ENCODE assay signal across 8 cellular contexts in genomic region chrX:53685711-53686110, GRCh38. TPM values are rescaled to one million over a fixed set of nuclear protein-coding genes. Genes with fewer than 3 reads are reported as not detected.
DNase-seq lines count a peak whose midpoint lies in the region; ATAC-seq, FAIRE-seq and TF ChIP-seq lines count a peak whose summit lies in the region.

No MANE protein-coding gene starts in this region.

- H2AFZ ChIP-seq in PC-9 (no peak overlapping the region), endothelial cell of umbilical vein (ENCODE audit: low read depth, low read length) (peak overlapping the region; percentile 92), trophoblast cell (ENCODE audit: insufficient read depth, low read length, poor library complexity) (no peak overlapping the region)

- no CpG with 5 or more reads among the region's 4 CpGs for WGBS in trophoblast cell (ENCODE audit: extremely low coverage, insufficient coverage, insufficient read length)

- peak overlapping the region; percentile 76 for H3K4me2 ChIP-seq in PC-9
- peak overlapping the region; percentile 98 for H3K4me2 ChIP-seq in endothelial cell of umbilical vein (ENCODE audit: insufficient read depth, low read length)
- peak overlapping the region; percentile 63 for H3K4me2 ChIP-seq in trophoblast cell (ENCODE audit: low read length)

- H3K4me3 ChIP-seq in PC-9 (peak overlapping the region; percentile 61), endothelial cell of umbilical vein (replicated peaks in 1 of 3; ENCODE audit: insufficient read depth in 1 of 3, low read depth in 1 of 3, low read length in 3 of 3) (peak overlapping the region; percentile 40 to 86 (median 77)), trophoblast cell (ENCODE audit: low read depth, low read length) (peak overlapping the region; percentile 87)

- H3K36me3 ChIP-seq in PC-9 (ENCODE audit: low read depth) (no peaks in the 10 kb centered on the region), endothelial cell of umbilical vein (ENCODE audit: control insufficient read depth in 2 of 2, extremely low read depth in 1 of 2, insufficient read depth in 2 of 2, low read length in 2 of 2) (peaks cover 2 to 3% of the 10 kb centered on the region in 2 experiments), trophoblast cell (ENCODE audit: control insufficient read depth in 1 of 2, insufficient read depth in 2 of 2, low read length in 2 of 2) (peaks cover 0 to 2% of the 10 kb centered on the region in 2 experiments)

- H4K12ac ChIP-seq in trophoblast cell (ENCODE audit: low read depth, low read length) = no peak overlapping the region

- no peak overlapping the region for H3K4ac ChIP-seq in trophoblast cell (ENCODE audit: low read depth, low read length)

- TF ChIP-seq POLR2A in endothelial cell of umbilical vein (IDR thresholded peaks at IDR 0.05; ENCODE audit: low read depth, low read length) = no peak

- H3K9ac ChIP-seq in endothelial cell of umbilical vein (replicated peaks; ENCODE audit: extremely low read depth, insufficient read depth, low read length) (peak overlapping the region; percentile 82), trophoblast cell (ENCODE audit: low read length) (peak overlapping the region; percentile 89)

- H2BK5ac ChIP-seq in trophoblast cell (ENCODE audit: low read depth, low read length, poor library complexity) = peak overlapping the region; percentile 91

- H2BK12ac ChIP-seq in trophoblast cell (ENCODE audit: low read length) = no peak overlapping the region

- ATAC-seq in HG02571 (IDR thresholded peaks at IDR 0.05; ENCODE audit: unreplicated experiment) = no peak

- H3K9me1 ChIP-seq in endothelial cell of umbilical vein (replicated peaks; ENCODE audit: control insufficient read depth, extremely low read depth, insufficient read depth, low read length) = no peaks in the 10 kb centered on the region

- H3K9me3 ChIP-seq in PC-9 (ENCODE audit: insufficient read depth, low read depth) (no peaks in the 10 kb centered on the region), endothelial cell of umbilical vein (replicated peaks; ENCODE audit: control insufficient read depth, insufficient read depth, low read length) (no peaks in the 10 kb centered on the region), trophoblast cell (ENCODE audit: insufficient read depth, low read depth, low read length) (no peaks in the 10 kb centered on the region)

- no peaks in the 10 kb centered on the region for H3K4me1 ChIP-seq in PC-9 (replicated peaks; ENCODE audit: insufficient read depth)
- peaks cover 23% of the 10 kb centered on the region for H3K4me1 ChIP-seq in endothelial cell of umbilical vein (ENCODE audit: control insufficient read depth, extremely low read depth, insufficient read depth, low read length)
- no peaks in the 10 kb centered on the region for H3K4me1 ChIP-seq in trophoblast cell (ENCODE audit: control insufficient read depth in 1 of 2, insufficient read depth in 2 of 2, low read length in 2 of 2)

- BruUV-seq in PC-9 (replicated peaks; lab: Mats Ljungman, UMichigan) = no TSS peak
- BruUV-seq in endothelial cell of umbilical vein (replicated peaks; lab: Mats Ljungman, UMichigan) = no TSS peak

- CTCF ChIA-PET in PC-9 (lab: Charles Lee) (interaction anchor here (0.6 to 1.0 kb wide), 3 partner anchors 29 to 193 kb away, joined by 3 read pairs; no protein-coding TSS in a partner anchor), endothelial cell of umbilical vein (lab: Charles Lee) (no interaction called here)

- no peak overlapping the region for H4K91ac ChIP-seq in trophoblast cell (ENCODE audit: low read depth, low read length)

- peak; percentile 61 for FAIRE-seq in endothelial cell of umbilical vein (lab: Jason Lieb, UNC)

- dilution Hi-C loops in endothelial cell of umbilical vein (cut with MboI; ENCODE audit: extremely low pct_ligation_motif_present, low sequenced_read_pairs) = no loop called here

- 0 out of 2 replicates have a peak, but pooled peaks cover 4% of the 10 kb centered on the region for H3F3A ChIP-seq in PC-9 (ENCODE audit: insufficient read depth, low read depth)

- H3K23ac ChIP-seq in trophoblast cell (ENCODE audit: low read length) = no peak overlapping the region

- no peaks in the 10 kb centered on the region for H3K9me2 ChIP-seq in PC-9 (ENCODE audit: insufficient read depth)

- H4K20me1 ChIP-seq in PC-9 (ENCODE audit: insufficient read depth) = no peaks in the 10 kb centered on the region
- H4K20me1 ChIP-seq in endothelial cell of umbilical vein (replicated peaks; ENCODE audit: control insufficient read depth, extremely low read depth, insufficient read depth, low read length) = no peaks in the 10 kb centered on the region

- peaks cover 42% of the 10 kb centered on the region for H3K79me2 ChIP-seq in PC-9 (ENCODE audit: low read depth)
- H3K79me2 ChIP-seq in endothelial cell of umbilical vein (ENCODE audit: control insufficient read depth, insufficient read depth, low read length) = peaks cover 38% of the 10 kb centered on the region
- peaks cover 14% of the 10 kb centered on the region for H3K79me2 ChIP-seq in trophoblast cell (ENCODE audit: control insufficient read depth, insufficient read depth, low read length, poor library complexity)

- H3K79me1 ChIP-seq in trophoblast cell (ENCODE audit: low read length) = peaks cover 10% of the 10 kb centered on the region

- no peak overlapping the region for H3K18ac ChIP-seq in trophoblast cell (ENCODE audit: low read length)

- POLR2A ChIA-PET in PC-9 (lab: Charles Lee; ENCODE audit: unreplicated experiment) (interaction anchor here (0.6 to 1.0 kb wide), 6 partner anchors 9 to 316 kb away, joined by 6 to 19 read pairs (median 11); no protein-coding TSS in a partner anchor), endothelial cell of umbilical vein (lab: Charles Lee) (interaction anchor here (0.6 kb wide), 1 partner anchor 357 kb away, joined by 3 read pairs; no protein-coding TSS in a partner anchor)

- no peaks in the 10 kb centered on the region for H3K27me3 ChIP-seq in PC-9 (ENCODE audit: insufficient read depth, low read depth)
- no peaks in the 10 kb centered on the region for H3K27me3 ChIP-seq in endothelial cell of umbilical vein (ENCODE audit: control insufficient read depth in 2 of 2, insufficient read depth in 2 of 2, low read length in 2 of 2)
- H3K27me3 ChIP-seq in trophoblast cell (ENCODE audit: insufficient read depth, low read length) = no peaks in the 10 kb centered on the region

- DNase-seq in NCI-H1417 treated with DMSO at 0.1 percent for 48 hours (lab: John Stamatoyannopoulos, UW) = peak; percentile 2
- no peak for DNase-seq in NCI-H1417 (lab: John Stamatoyannopoulos, UW)
- no peak for DNase-seq in PC-9
- DNase-seq in endothelial cell of umbilical vein (ENCODE audit: low read depth, low spot score) = no peak
- no peak for DNase-seq in trophoblast cell
- DNase-seq in GM19240 (ENCODE audit: insufficient read length, low spot score) = no peak
- DNase-seq in glomerular visceral epithelial cell (ENCODE audit: extremely low spot score) = no peak

- no peak overlapping the region for H2BK120ac ChIP-seq in trophoblast cell (ENCODE audit: insufficient read depth, low read length, poor library complexity)

- H2AK5ac ChIP-seq in trophoblast cell (ENCODE audit: low read length) = no peak overlapping the region

- H3K27ac ChIP-seq in PC-9 (peak overlapping the region; percentile 80), endothelial cell of umbilical vein (ENCODE audit: insufficient read depth, low read depth, low read length) (peak overlapping the region; percentile 72), trophoblast cell (ENCODE audit: low read depth, low read length) (peak overlapping the region; percentile 98)

- TF ChIP-seq CTCF in PC-9 (conservative IDR thresholded peaks at IDR 0.05) = no peak
- TF ChIP-seq CTCF in endothelial cell of umbilical vein (IDR thresholded peaks at IDR 0.05; ENCODE audit: extremely low read depth in 1 of 2, insufficient read depth in 1 of 2, low read depth in 1 of 2, low read length in 2 of 2) = no peak

- no peak overlapping the region for H4K8ac ChIP-seq in trophoblast cell (ENCODE audit: low read depth, low read length)

- intact Hi-C loops in PC-9 (cut with micrococcal nuclease; ENCODE audit: unreplicated experiment) = loop anchor here (2.0 to 10.0 kb wide), 3 partner anchors 487 to 1319 kb away; partner anchors contain the start of gene APEX2
- intact Hi-C loops in endothelial cell of umbilical vein (cut with micrococcal nuclease) = loop anchor here (1.0 to 10.0 kb wide), 4 partner anchors 147 to 1479 kb away; partner anchors contain the start of genes FAM120C and MAGED2

- no peak overlapping the region for H3K14ac ChIP-seq in trophoblast cell (ENCODE audit: low read length)

TF ChIP-seq in endothelial cell of umbilical vein, 7 proteins besides CTCF, POLR2A, EP300 and RAD21:
- TF ChIP-seq EZH2 (IDR thresholded peaks at IDR 0.05; ENCODE audit: borderline replicate concordance, low read depth, low read length, severe bottlenecking) = no peak
- no peak for TF ChIP-seq JUN (IDR thresholded peaks at IDR 0.05; ENCODE audit: borderline replicate concordance, insufficient read depth, insufficient read length, low read depth)
- no peak for TF ChIP-seq FOS (IDR thresholded peaks at IDR 0.05; ENCODE audit: borderline replicate concordance, insufficient read depth, low read length)
- no peak for TF ChIP-seq MAX (IDR thresholded peaks at IDR 0.05; ENCODE audit: insufficient read depth, insufficient read length)
- no peak for TF ChIP-seq GATA2 (IDR thresholded peaks at IDR 0.05; ENCODE audit: insufficient read depth, insufficient read length, low read depth, low read length)
- TF ChIP-seq POLR2AphosphoS5 (IDR thresholded peaks at IDR 0.05; ENCODE audit: insufficient read depth, low read depth, low read length) = no peak
- TF ChIP-seq MYC (IDR thresholded peaks at IDR 0.05; ENCODE audit: low read depth, low read length) = no peak

RNA-seq across cellular contexts. Expression of gene HUWE1, which starts 0.8 kb away (rescaled TPM):
- 496 and 536 TPM in 2 replicates for total RNA-seq in PC-9 (2021)
- total RNA-seq in endothelial cell of umbilical vein = 193 and 210 TPM in 2 replicates
- polyA plus RNA-seq in endothelial cell of umbilical vein = 66.6 and 81.8 TPM in 2 replicates
- 72.3 TPM in 2 replicates for polyA plus RNA-seq in endothelial cell of umbilical vein (2011; cell fraction: cytosol; rRNA removed)
- 207 and 232 TPM in 2 replicates for polyA plus RNA-seq in endothelial cell of umbilical vein (2011; cell fraction: nucleus; rRNA removed)
- 107 and 113 TPM in 2 replicates for polyA plus RNA-seq in endothelial cell of umbilical vein (2012)
- polyA minus RNA-seq in endothelial cell of umbilical vein = 367 and 452 TPM in 2 replicates
- polyA minus RNA-seq in endothelial cell of umbilical vein (2011; cell fraction: cytosol; rRNA and poly(A)+ RNA removed) = 244 TPM
- polyA minus RNA-seq in endothelial cell of umbilical vein (2011; cell fraction: nucleus; rRNA and poly(A)+ RNA removed) = 265 and 410 TPM in 2 replicates
- polyA plus RNA-seq in trophoblast cell (2013) = 57.3 and 60.9 TPM in 2 replicates
